ENCODE assay signal across 20 cellular contexts in genomic region chr16:23554536-23554935, GRCh38. TPM values are rescaled to one million over a fixed set of nuclear protein-coding genes. Genes with fewer than 3 reads are reported as not detected.
A peak's percentile ranks its signal among the peaks of the same experiment; 100 is the strongest.
DNase-seq lines count a peak whose midpoint lies in the region; ATAC-seq and TF ChIP-seq lines count a peak whose summit lies in the region.
"Had no signal": no experiment of that assay in that cellular context is flagged by ENCODE, and none has a peak within 500 bp of the region (broad histone marks: within the 10 kb centered on the region; RNA-seq: fewer than 3 reads in every experiment).

No MANE protein-coding gene starts in this region.

- H3K4me3 Mint-ChIP-seq in activated naive CD8-positive, alpha-beta T cell: no peak overlapping the region
- no peak overlapping the region for H3K4me3 Mint-ChIP-seq in activated naive CD8-positive, alpha-beta T cell treated with anti-CD3 and anti-CD28 coated beads, Interleukin-2, amount 50 U/mL, for 24 hours
- no peak overlapping the region for H3K4me3 Mint-ChIP-seq in endodermal cell
- H3K4me3 Mint-ChIP-seq: B cell had no signal

- ATAC-seq in activated naive CD8-positive, alpha-beta T cell treated with anti-CD3 and anti-CD28 coated beads, Interleukin-2, amount 50 U/mL, for 24 hours: no peak
- ATAC-seq in GM18505 (IDR thresholded peaks at IDR 0.05; ENCODE audit: unreplicated experiment) (no peak), GM18517 (IDR thresholded peaks at IDR 0.05; ENCODE audit: unreplicated experiment) (no peak)
- ATAC-seq: PC-3 had no signal

- 89% methylated on average over 3 of the region's 3 CpGs for WGBS in HUES64
- WGBS in endodermal cell (ENCODE audit: insufficient coverage in 1 of 2, insufficient read length in 1 of 2), 2 experiments: 85% methylated on average over 3 of the region's 3 CpGs; no CpG with 5 or more reads in 1 of the 2 experiments

- H3K27ac ChIP-seq in HUES64 (ENCODE audit: low read depth, low read length): no peak overlapping the region
- no peak overlapping the region for H3K27ac ChIP-seq in endodermal cell (ENCODE audit: low read depth, low read length)
- H3K27ac ChIP-seq: SJSA1 had no signal

- peaks cover 3% of the 10 kb centered on the region for H3K36me3 Mint-ChIP-seq in activated naive CD8-positive, alpha-beta T cell
- H3K36me3 Mint-ChIP-seq in activated naive CD8-positive, alpha-beta T cell treated with anti-CD3 and anti-CD28 coated beads, Interleukin-2, amount 50 U/mL, for 24 hours (ENCODE audit: low read depth): peaks cover 24% of the 10 kb centered on the region
- peaks cover 44% of the 10 kb centered on the region for H3K36me3 Mint-ChIP-seq in endodermal cell (ENCODE audit: low read depth)

- TF ChIP-seq POLR2A in GM18505 (IDR thresholded peaks at IDR 0.05; ENCODE audit: borderline replicate concordance, extremely low read depth, insufficient read depth, insufficient read length): no peak

- H3K9me3 ChIP-seq in HUES64 (ENCODE audit: insufficient read depth, low read depth, low read length) (no peaks in the 10 kb centered on the region), NT2/D1 (ENCODE audit: insufficient read depth, low read length) (no peaks in the 10 kb centered on the region), endodermal cell (ENCODE audit: control insufficient read depth, low read length) (no peaks in the 10 kb centered on the region)
- H3K9me3 ChIP-seq: Caco-2 had no signal

- DNase-seq in activated naive CD8-positive, alpha-beta T cell treated with anti-CD3 and anti-CD28 coated beads, Interleukin-2, amount 50 U/mL, for 24 hours: no peak
- DNase-seq in NT2/D1 (ENCODE audit: low read depth, low spot score): no peak
- DNase-seq in endodermal cell: no peak
- DNase-seq: Caco-2; CD4-positive, CD25-positive, alpha-beta regulatory T cell; DMS153; EL; NCI-H1048; NCI-H146; NCI-H2081 treated with DMSO at 0.1 percent for 48 hours; NCI-H226; NCI-H524 treated with DMSO at 0.1 percent for 48 hours; PC-3; SW 1271 had no signal

- H3K4me1 ChIP-seq in HUES64 (ENCODE audit: insufficient read depth, low read length) (no peaks in the 10 kb centered on the region), NT2/D1 (ENCODE audit: insufficient read depth, insufficient read length) (no peaks in the 10 kb centered on the region), endodermal cell (ENCODE audit: control insufficient read depth, insufficient read depth, low read length) (no peaks in the 10 kb centered on the region)

- no peaks in the 10 kb centered on the region for H3K9me3 Mint-ChIP-seq in activated naive CD8-positive, alpha-beta T cell (ENCODE audit: low read depth)
- H3K9me3 Mint-ChIP-seq in activated naive CD8-positive, alpha-beta T cell treated with anti-CD3 and anti-CD28 coated beads, Interleukin-2, amount 50 U/mL, for 24 hours: no peaks in the 10 kb centered on the region
- H3K9me3 Mint-ChIP-seq in endodermal cell: peaks cover 3% of the 10 kb centered on the region
- H3K9me3 Mint-ChIP-seq: CD4-positive, CD25-positive, alpha-beta regulatory T cell had no signal

- H3K9ac ChIP-seq in HUES64 (ENCODE audit: low read depth, low read length) (0 out of 2 replicates have a peak overlapping the region, but pooled peaks have one; percentile 6), NT2/D1 (ENCODE audit: insufficient read length, low read depth) (peak overlapping the region; percentile 53), endodermal cell (ENCODE audit: extremely low read depth, low read length, poor library complexity, severe bottlenecking) (no peak overlapping the region)

- TF ChIP-seq CTCF in endodermal cell (conservative IDR thresholded peaks at IDR 0.05): no peak

- peaks cover 31% of the 10 kb centered on the region for H3K4me1 Mint-ChIP-seq in activated naive CD8-positive, alpha-beta T cell (ENCODE audit: low read depth)
- peaks cover 29% of the 10 kb centered on the region for H3K4me1 Mint-ChIP-seq in activated naive CD8-positive, alpha-beta T cell treated with anti-CD3 and anti-CD28 coated beads, Interleukin-2, amount 50 U/mL, for 24 hours
- peaks cover 5% of the 10 kb centered on the region for H3K4me1 Mint-ChIP-seq in endodermal cell

- no peaks in the 10 kb centered on the region for H3K27me3 ChIP-seq in HUES64 (ENCODE audit: insufficient read depth, low read length)
- no peaks in the 10 kb centered on the region for H3K27me3 ChIP-seq in NT2/D1 (ENCODE audit: insufficient read depth, insufficient read length)
- no peaks in the 10 kb centered on the region for H3K27me3 ChIP-seq in endodermal cell (ENCODE audit: control insufficient read depth, insufficient read depth, low read length, poor library complexity, severe bottlenecking)
- H3K27me3 ChIP-seq: SJSA1 had no signal

- peak overlapping the region; percentile 43 for H3K27ac Mint-ChIP-seq in activated naive CD8-positive, alpha-beta T cell
- H3K27ac Mint-ChIP-seq in activated naive CD8-positive, alpha-beta T cell treated with anti-CD3 and anti-CD28 coated beads, Interleukin-2, amount 50 U/mL, for 24 hours: no peak overlapping the region
- peak overlapping the region; percentile 39 for H3K27ac Mint-ChIP-seq in endodermal cell

- H3K4me3 ChIP-seq in HUES64 (ENCODE audit: low read length) (no peak overlapping the region), NT2/D1 (ENCODE audit: insufficient read length, low read depth) (no peak overlapping the region), endodermal cell (ENCODE audit: low read length) (no peak overlapping the region)
- H3K4me3 ChIP-seq: SJSA1 had no signal

- peaks cover 62% of the 10 kb centered on the region for H3K36me3 ChIP-seq in HUES64 (ENCODE audit: insufficient read depth, low read length)
- peaks cover 84% of the 10 kb centered on the region for H3K36me3 ChIP-seq in NT2/D1 (ENCODE audit: insufficient read depth, insufficient read length, low read length)
- peaks cover 35% of the 10 kb centered on the region for H3K36me3 ChIP-seq in endodermal cell (ENCODE audit: control insufficient read depth, insufficient read depth, low read length)

- no peaks in the 10 kb centered on the region for H3K27me3 Mint-ChIP-seq in activated naive CD8-positive, alpha-beta T cell
- no peaks in the 10 kb centered on the region for H3K27me3 Mint-ChIP-seq in activated naive CD8-positive, alpha-beta T cell treated with anti-CD3 and anti-CD28 coated beads, Interleukin-2, amount 50 U/mL, for 24 hours
- H3K27me3 Mint-ChIP-seq in endodermal cell (ENCODE audit: insufficient read depth): no peaks in the 10 kb centered on the region
- H3K27me3 Mint-ChIP-seq: B cell; CD4-positive, CD25-positive, alpha-beta regulatory T cell had no signal

RNA-seq across cellular contexts. Expression of gene EARS2, which starts 2.6 kb away (rescaled TPM):
- polyA plus RNA-seq in HUES64 (2013, experiment 1 of 2): 34.3 TPM
- polyA plus RNA-seq in HUES64 (2013, experiment 2 of 2): 32.1 TPM
- 10 to 100 TPM; 32.0 to 36.1 TPM for total RNA-seq in endodermal cell
- polyA plus RNA-seq in endodermal cell (2013, experiment 1 of 2): 29.1 TPM
- polyA plus RNA-seq in endodermal cell (2013, experiment 2 of 2): 21.1 TPM

RNA-seq across cellular contexts. Expression of gene UBFD1, which starts 3.0 kb away (rescaled TPM):
- polyA plus RNA-seq in HUES64 (2013, experiment 1 of 2): 62.3 TPM
- polyA plus RNA-seq in HUES64 (2013, experiment 2 of 2): 55.3 TPM
- total RNA-seq in endodermal cell: 100 to 1,000 TPM; 105 to 113 TPM
- 59.4 TPM for polyA plus RNA-seq in endodermal cell (2013, experiment 1 of 2)
- polyA plus RNA-seq in endodermal cell (2013, experiment 2 of 2): 54.8 TPM

RNA-seq across cellular contexts. Expression of gene NDUFAB1, which starts 41.6 kb away (rescaled TPM):
- polyA plus RNA-seq in HUES64 (2013, experiment 1 of 2): 160 TPM
- polyA plus RNA-seq in HUES64 (2013, experiment 2 of 2): 148 TPM
- total RNA-seq in endodermal cell: 100 to 1,000 TPM; 106 to 120 TPM
- 145 TPM for polyA plus RNA-seq in endodermal cell (2013, experiment 1 of 2)
- 125 TPM for polyA plus RNA-seq in endodermal cell (2013, experiment 2 of 2)

RNA-seq across cellular contexts. Expression of gene GGA2, which starts 44.2 kb away (rescaled TPM):
- polyA plus RNA-seq in HUES64 (2013, experiment 1 of 2): 59.6 TPM
- polyA plus RNA-seq in HUES64 (2013, experiment 2 of 2): 53.8 TPM
- total RNA-seq in endodermal cell: 100 to 1,000 TPM in 1 of 2 donors, 10 to 100 TPM in 1; 99.4 to 116 TPM
- polyA plus RNA-seq in endodermal cell (2013, experiment 1 of 2): 72.5 TPM
- 57.7 TPM for polyA plus RNA-seq in endodermal cell (2013, experiment 2 of 2)
